Comparison of ENCODE assay signal across 8 cellular contexts in genomic region chr1:23718482-23718881, GRCh38. TPM values are rescaled to one million over a fixed set of nuclear protein-coding genes. Genes with fewer than 3 reads are reported as not detected.
A peak's percentile ranks its signal among the peaks of the same experiment; 100 is the strongest.
DNase-seq lines count a peak whose midpoint lies in the region; ATAC-seq, FAIRE-seq and TF ChIP-seq lines count a peak whose summit lies in the region.

No MANE protein-coding gene starts in this region.

- H3K27ac Mint-ChIP-seq in activated B cell treated with CpG ODN at 0.5 μM for 24 hours: peak overlapping the region; percentile 75

- no peaks in the 10 kb centered on the region for H3K36me3 ChIP-seq in effector memory CD4-positive, alpha-beta T cell (ENCODE audit: control insufficient read depth, insufficient read depth, low read length)

- FAIRE-seq in HTR-8/SVneo (lab: Jason Lieb, UNC): no peak

- H3K27me3 ChIP-seq in effector memory CD4-positive, alpha-beta T cell (replicated peaks; ENCODE audit: control insufficient read depth, insufficient read depth, low read length, poor library complexity, severe bottlenecking): no peaks in the 10 kb centered on the region

- H3K4me3 Mint-ChIP-seq in activated B cell treated with CpG ODN at 0.5 μM for 24 hours: no peak overlapping the region

- no peaks in the 10 kb centered on the region for H3K9me3 Mint-ChIP-seq in activated B cell treated with CpG ODN at 0.5 μM for 24 hours

- intact Hi-C loops in activated B cell treated with CpG ODN at 0.5 μM for 24 hours (cut with micrococcal nuclease): no loop called here

- peaks cover 53% of the 10 kb centered on the region for H3K4me1 Mint-ChIP-seq in activated B cell treated with CpG ODN at 0.5 μM for 24 hours

- no peaks in the 10 kb centered on the region for H3K9me3 ChIP-seq in effector memory CD4-positive, alpha-beta T cell (ENCODE audit: control insufficient read depth, low read length)

- H3K27ac ChIP-seq in effector memory CD4-positive, alpha-beta T cell (ENCODE audit: insufficient read depth, low read length, poor library complexity, severe bottlenecking): no peak overlapping the region

- peak; percentile 63 for DNase-seq in D341Med (ENCODE audit: low spot score)
- peak; percentile 39 for DNase-seq in HTR-8/SVneo (ENCODE audit: insufficient read length, low spot score)
- no peak for DNase-seq in activated B cell treated with CpG ODN at 0.5 μM for 24 hours
- DNase-seq in lung microvascular endothelial cell (ENCODE audit: low read depth in 2 of 2): peak; percentile 28 to 44
- DNase-seq in central memory CD4-positive, alpha-beta T cell: no peak
- DNase-seq in effector memory CD4-positive, alpha-beta T cell: no peak

- H3K4me3 ChIP-seq in effector memory CD4-positive, alpha-beta T cell (ENCODE audit: insufficient read depth, low read depth, low read length, poor library complexity, severe bottlenecking): no peak overlapping the region

- no peak for TF ChIP-seq CTCF in activated B cell treated with CpG ODN at 0.5 μM for 24 hours (IDR thresholded peaks at IDR 0.05)

- CTCF ChIA-PET in activated B cell treated with CpG ODN at 0.5 μM for 24 hours (lab: Charles Lee): no interaction called here

- POLR2A ChIA-PET in activated B cell treated with CpG ODN at 0.5 μM for 24 hours (lab: Charles Lee): interaction anchor here (6.1 to 7.0 kb wide), 2 partner anchors 23 to 27 kb away, joined by 143 to 145 read pairs; partner anchors contain the start of genes ELOA and RPL11

- H3K27me3 Mint-ChIP-seq in activated B cell treated with CpG ODN at 0.5 μM for 24 hours: no peaks in the 10 kb centered on the region

- peaks cover 2% of the 10 kb centered on the region for H3K36me3 Mint-ChIP-seq in activated B cell treated with CpG ODN at 0.5 μM for 24 hours (ENCODE audit: low read depth)

- ATAC-seq in activated B cell treated with CpG ODN at 0.5 μM for 24 hours (ENCODE audit: low read depth) (no peak), HG02981 (IDR thresholded peaks at IDR 0.05; ENCODE audit: unreplicated experiment) (no peak), HG03175 (IDR thresholded peaks at IDR 0.05; ENCODE audit: unreplicated experiment) (no peak)

- peaks cover 4% of the 10 kb centered on the region for H3K4me1 ChIP-seq in effector memory CD4-positive, alpha-beta T cell (ENCODE audit: control insufficient read depth, insufficient read depth, low read length, poor library complexity, severe bottlenecking)

RNA-seq across cellular contexts. Expression of gene ELOA, which starts 24.8 kb away (rescaled TPM):
- total RNA-seq in activated B cell treated with CpG ODN at 0.5 μM for 24 hours (70.2 and 72.6 TPM in 2 replicates), lung microvascular endothelial cell (13.9 and 22.2 TPM in 2 replicates)

RNA-seq across cellular contexts. Expression of gene RPL11, which starts 26.9 kb away (rescaled TPM):
- total RNA-seq in activated B cell treated with CpG ODN at 0.5 μM for 24 hours: 1,956 and 2,021 TPM in 2 replicates
- 1,249 and 1,276 TPM in 2 replicates for total RNA-seq in lung microvascular endothelial cell

RNA-seq across cellular contexts. Expression of gene PITHD1, which starts 59.7 kb away (rescaled TPM):
- total RNA-seq in activated B cell treated with CpG ODN at 0.5 μM for 24 hours (58.7 and 63.3 TPM in 2 replicates), lung microvascular endothelial cell (24.6 and 29.0 TPM in 2 replicates)

Comparison
In these comparisons a context has a peak if more than half of its experiments do, and no peak if none do; other contexts are left out.
1. DNase-seq: peak in D341Med (single experiment), HTR-8/SVneo (single experiment) and lung microvascular endothelial cell (2 of 2); none in activated B cell treated with CpG ODN at 0.5 μM for 24 hours (single experiment), central memory CD4-positive, alpha-beta T cell (single experiment) and effector memory CD4-positive, alpha-beta T cell (0 of 3).